10 cellular contexts compared by ENCODE assay signal in genomic region chr1:38818706-38819439, GRCh38. TPM values are rescaled to one million over a fixed set of nuclear protein-coding genes. Genes with fewer than 3 reads are reported as not detected.
DNase-seq lines count a peak whose midpoint lies in the region; ATAC-seq, FAIRE-seq and TF ChIP-seq lines count a peak whose summit lies in the region.
"Had no signal": no experiment of that assay in that cellular context is flagged by ENCODE, and none has a peak within 500 bp of the region (broad histone marks: within the 10 kb centered on the region; RNA-seq: fewer than 3 reads in every experiment).

No MANE protein-coding gene starts in this region.

- WGBS in A549 (ENCODE audit: missing lambda C conversion rate): 20% methylated on average over 23 of the region's 28 CpGs

- peak in 1 of 2 experiments; percentile 16; a peak in 2 of 6 replicates for ATAC-seq in A549
- no peak for ATAC-seq in activated T-cell treated with anti-CD3 and anti-CD28 coated beads, Interleukin-2, amount 50 U/mL, for 72 hours (replicated peaks in 1 of 2)
- no peak for ATAC-seq in GM21737 (IDR thresholded peaks at IDR 0.05; ENCODE audit: unreplicated experiment)

- H3K9me3 Mint-ChIP-seq in nephron progenitor cell: peaks cover 8% of the 10 kb centered on the region
- no peaks in the 10 kb centered on the region for H3K9me3 Mint-ChIP-seq in activated T-cell treated with anti-CD3 and anti-CD28 coated beads, Interleukin-2, amount 50 U/mL, for 72 hours

- dilution Hi-C loops in endothelial cell of umbilical vein (cut with MboI; ENCODE audit: extremely low pct_ligation_motif_present, low sequenced_read_pairs): no loop called here

- H3K4me3 Mint-ChIP-seq in nephron progenitor cell: peak overlapping the region; percentile 75
- peak overlapping the region in 1 of 2 donors; percentile 62 for H3K4me3 Mint-ChIP-seq in activated T-cell treated with anti-CD3 and anti-CD28 coated beads, Interleukin-2, amount 50 U/mL, for 72 hours

- TF ChIP-seq CTCF in A549 (IDR thresholded peaks at IDR 0.05) (no peak), endothelial cell of umbilical vein (IDR thresholded peaks at IDR 0.05; ENCODE audit: extremely low read depth in 1 of 2, insufficient read depth in 1 of 2, low read depth in 1 of 2, low read length in 2 of 2) (no peak), nephron progenitor cell (IDR thresholded peaks at IDR 0.05) (no peak)

- H3K79me2 ChIP-seq in endothelial cell of umbilical vein (ENCODE audit: control insufficient read depth, insufficient read depth, low read length): no peaks in the 10 kb centered on the region

- H3K27ac ChIP-seq in A549 (peak overlapping the region in 1 of 2 experiments; percentile 43; a peak in 1 of 6 replicates), HUES6 (ENCODE audit: low read depth, low read length) (no peak overlapping the region; the same call in 1 of the 2 replicates), endothelial cell of umbilical vein (ENCODE audit: insufficient read depth, low read depth, low read length) (no peak overlapping the region)

- intact Hi-C loops in endothelial cell of umbilical vein (cut with micrococcal nuclease): loop anchor here (1.0 to 5.0 kb wide), 3 partner anchors 92 to 792 kb away; no protein-coding TSS in a partner anchor

- CTCF ChIA-PET in A549 (lab: Yijun Ruan, JAX) (interaction anchor here (0.7 to 3.1 kb wide), 14 partner anchors 9 to 1299 kb away, joined by 3 to 13 read pairs (median 3); no protein-coding TSS in a partner anchor), endothelial cell of umbilical vein (lab: Charles Lee) (interaction anchor here (0.7 to 4.0 kb wide), 10 partner anchors 8 to 792 kb away, joined by 3 to 27 read pairs (median 4); no protein-coding TSS in a partner anchor)

- H3K9ac ChIP-seq in HUES6 (ENCODE audit: low read length) (peak overlapping the region; percentile 75), endothelial cell of umbilical vein (replicated peaks; ENCODE audit: extremely low read depth, insufficient read depth, low read length) (no peak overlapping the region)

- peaks cover 51% of the 10 kb centered on the region for H3K27me3 ChIP-seq in HUES6 (ENCODE audit: control insufficient read depth, insufficient read depth, low read length)
- H3K27me3 ChIP-seq in endothelial cell of umbilical vein (ENCODE audit: control insufficient read depth in 2 of 2, insufficient read depth in 2 of 2, low read length in 2 of 2): peaks cover 41 to 67% of the 10 kb centered on the region in 2 experiments

- H2AFZ ChIP-seq in endothelial cell of umbilical vein (ENCODE audit: low read depth, low read length): peak overlapping the region; percentile 1

- FAIRE-seq in A549 (lab: Jason Lieb, UNC): no peak
- no peak for FAIRE-seq in endothelial cell of umbilical vein (lab: Jason Lieb, UNC)

- no peaks in the 10 kb centered on the region for H3K36me3 Mint-ChIP-seq in nephron progenitor cell (ENCODE audit: low read depth)
- no peaks in the 10 kb centered on the region for H3K36me3 Mint-ChIP-seq in activated T-cell treated with anti-CD3 and anti-CD28 coated beads, Interleukin-2, amount 50 U/mL, for 72 hours (ENCODE audit: insufficient read depth in 2 of 2)

- H3K4me2 ChIP-seq in A549: peak overlapping the region; percentile 98
- peak overlapping the region; percentile 44 for H3K4me2 ChIP-seq in endothelial cell of umbilical vein (ENCODE audit: insufficient read depth, low read length)

- no peaks in the 10 kb centered on the region; the same call in 2 of the 3 replicates for H3K9me3 ChIP-seq in A549
- H3K9me3 ChIP-seq in HUES6 (ENCODE audit: control insufficient read depth, insufficient read depth, low read depth, low read length): peaks cover 17% of the 10 kb centered on the region
- no peaks in the 10 kb centered on the region for H3K9me3 ChIP-seq in endothelial cell of umbilical vein (replicated peaks; ENCODE audit: control insufficient read depth, insufficient read depth, low read length)

- H3K36me3 ChIP-seq in HUES6 (ENCODE audit: control insufficient read depth, insufficient read depth, low read length): no peaks in the 10 kb centered on the region
- no peaks in the 10 kb centered on the region for H3K36me3 ChIP-seq in endothelial cell of umbilical vein (ENCODE audit: control insufficient read depth in 2 of 2, extremely low read depth in 1 of 2, insufficient read depth in 2 of 2, low read length in 2 of 2)

- no peaks in the 10 kb centered on the region for H4K20me1 ChIP-seq in endothelial cell of umbilical vein (replicated peaks; ENCODE audit: control insufficient read depth, extremely low read depth, insufficient read depth, low read length)

- peaks cover 62% of the 10 kb centered on the region for H3K4me1 Mint-ChIP-seq in nephron progenitor cell
- peaks cover 5% of the 10 kb centered on the region for H3K4me1 Mint-ChIP-seq in activated T-cell treated with anti-CD3 and anti-CD28 coated beads, Interleukin-2, amount 50 U/mL, for 72 hours (ENCODE audit: low read depth)

- H3K9me1 ChIP-seq in endothelial cell of umbilical vein (replicated peaks; ENCODE audit: control insufficient read depth, extremely low read depth, insufficient read depth, low read length): no peaks in the 10 kb centered on the region

- DNase-seq in A549 (ENCODE audit: low read depth in 1 of 2, low spot score in 1 of 2): no peak
- no peak for DNase-seq in endothelial cell of umbilical vein (ENCODE audit: low read depth, low spot score)
- no peak for DNase-seq in nephron progenitor cell
- DNase-seq in activated T-cell treated with anti-CD3 and anti-CD28 coated beads, Interleukin-2, amount 50 U/mL, for 72 hours: no peak
- no peak for DNase-seq in NCI-H526 treated with DMSO at 0.1 percent for 48 hours (lab: John Stamatoyannopoulos, UW)
- no peak for DNase-seq in EL
- DNase-seq: NCI-H2029 treated with DMSO at 0.1 percent for 48 hours, RPMI8226 had no signal

- no peak overlapping the region for H3K27ac Mint-ChIP-seq in nephron progenitor cell
- no peak overlapping the region for H3K27ac Mint-ChIP-seq in activated T-cell treated with anti-CD3 and anti-CD28 coated beads, Interleukin-2, amount 50 U/mL, for 72 hours

- POLR2A ChIA-PET in A549 (lab: Yijun Ruan, JAX): no interaction called here
- POLR2A ChIA-PET in endothelial cell of umbilical vein (lab: Charles Lee): interaction anchor here (0.5 kb wide), 1 partner anchor 579 kb away, joined by 3 read pairs; no protein-coding TSS in a partner anchor

- TF ChIP-seq RAD21 in A549 (conservative IDR thresholded peaks at IDR 0.05 in 1 of 2, IDR thresholded peaks at IDR 0.05 in 1 of 2): no peak

- TF ChIP-seq POLR2A in A549 (IDR thresholded peaks at IDR 0.05; ENCODE audit: low read length): no peak
- no peak for TF ChIP-seq POLR2A in endothelial cell of umbilical vein (IDR thresholded peaks at IDR 0.05; ENCODE audit: low read depth, low read length)

- H3K4me1 ChIP-seq in A549: no peaks in the 10 kb centered on the region
- H3K4me1 ChIP-seq in HUES6 (ENCODE audit: control insufficient read depth, insufficient read depth, low read length): peaks cover 13% of the 10 kb centered on the region
- peaks cover 4% of the 10 kb centered on the region for H3K4me1 ChIP-seq in endothelial cell of umbilical vein (ENCODE audit: control insufficient read depth, extremely low read depth, insufficient read depth, low read length)

- no TSS peak for BruUV-seq in endothelial cell of umbilical vein (replicated peaks; lab: Mats Ljungman, UMichigan)

- TF ChIP-seq EP300 in A549 (IDR thresholded peaks at IDR 0.05): no peak

- H3K4me3 ChIP-seq in A549 (peak overlapping the region; percentile 45; the same call in 2 of the 3 replicates), HUES6 (ENCODE audit: low read depth, low read length) (peak overlapping the region; percentile 72), endothelial cell of umbilical vein (replicated peaks in 1 of 3; ENCODE audit: insufficient read depth in 1 of 3, low read depth in 1 of 3, low read length in 3 of 3) (no peak overlapping the region)

- H3K27me3 Mint-ChIP-seq in nephron progenitor cell (ENCODE audit: low read depth, poor library complexity): peaks cover 58% of the 10 kb centered on the region
- peaks cover 67% of the 10 kb centered on the region for H3K27me3 Mint-ChIP-seq in activated T-cell treated with anti-CD3 and anti-CD28 coated beads, Interleukin-2, amount 50 U/mL, for 72 hours (ENCODE audit: low read depth)

RNA-seq across cellular contexts. Expression of gene RRAGC, which starts 40.7 kb away (rescaled TPM):
- polyA plus RNA-seq in A549 (2011; rRNA removed) (10.9 and 13.5 TPM in 2 replicates), A549 (2017; fragmentation: RNase III; extraction: RNeasy Plus Mini Kit Qiagen cat#74134 plus additional on column Dnase treatment) (14.1 to 18.0 TPM (median 16.3 TPM) in 3 replicates), endothelial cell of umbilical vein (20.9 and 24.1 TPM in 2 replicates)
- 5.3 TPM in 2 replicates for polyA plus RNA-seq in A549 (2012; cell fraction: cytosol; rRNA removed)
- polyA plus RNA-seq in A549 (2012; cell fraction: nucleus; rRNA removed): 1.4 and 2.5 TPM in 2 replicates
- polyA minus RNA-seq in A549 (2011; rRNA and poly(A)+ RNA removed): 3.8 and 4.3 TPM in 2 replicates
- 33.2 and 40.1 TPM in 2 replicates for total RNA-seq in endothelial cell of umbilical vein
- polyA plus RNA-seq in endothelial cell of umbilical vein (2011; cell fraction: cytosol; rRNA removed): 17.7 and 18.4 TPM in 2 replicates
- 10.3 and 12.4 TPM in 2 replicates for polyA plus RNA-seq in endothelial cell of umbilical vein (2011; cell fraction: nucleus; rRNA removed)
- 36.0 and 47.4 TPM in 2 replicates for polyA plus RNA-seq in endothelial cell of umbilical vein (2012)
- 15.0 and 15.2 TPM in 2 replicates for polyA minus RNA-seq in endothelial cell of umbilical vein
- polyA minus RNA-seq in endothelial cell of umbilical vein (2011; cell fraction: cytosol; rRNA and poly(A)+ RNA removed): 6.8 TPM
- 6.9 and 10.8 TPM in 2 replicates for polyA minus RNA-seq in endothelial cell of umbilical vein (2011; cell fraction: nucleus; rRNA and poly(A)+ RNA removed)
- total RNA-seq in activated T-cell treated with anti-CD3 and anti-CD28 coated beads, Interleukin-2, amount 50 U/mL, for 72 hours: 10 to 100 TPM; 22.1 to 27.4 TPM

RNA-seq across cellular contexts. Expression of gene MYCBP, which starts 54.3 kb away (rescaled TPM):
- 20.8 and 25.5 TPM in 2 replicates for polyA plus RNA-seq in A549 (2011; rRNA removed)
- polyA plus RNA-seq in A549 (2012; cell fraction: cytosol; rRNA removed): 10.4 and 11.0 TPM in 2 replicates
- polyA plus RNA-seq in A549 (2012; cell fraction: nucleus; rRNA removed): 2.5 and 3.9 TPM in 2 replicates
- polyA plus RNA-seq in A549 (2017; fragmentation: RNase III; extraction: RNeasy Plus Mini Kit Qiagen cat#74134 plus additional on column Dnase treatment): 25.0 to 29.4 TPM (median 27.8 TPM) in 3 replicates
- 4.0 and 4.8 TPM in 2 replicates for polyA minus RNA-seq in A549 (2011; rRNA and poly(A)+ RNA removed)
- total RNA-seq in endothelial cell of umbilical vein: 13.1 and 23.1 TPM in 2 replicates
- 8.4 and 9.5 TPM in 2 replicates for polyA plus RNA-seq in endothelial cell of umbilical vein
- 9.8 and 11.7 TPM in 2 replicates for polyA plus RNA-seq in endothelial cell of umbilical vein (2011; cell fraction: cytosol; rRNA removed)
- 4.8 and 5.9 TPM in 2 replicates for polyA plus RNA-seq in endothelial cell of umbilical vein (2011; cell fraction: nucleus; rRNA removed)
- polyA plus RNA-seq in endothelial cell of umbilical vein (2012): 9.2 and 18.4 TPM in 2 replicates
- polyA minus RNA-seq in endothelial cell of umbilical vein: 8.7 and 11.3 TPM in 2 replicates
- polyA minus RNA-seq in endothelial cell of umbilical vein (2011; cell fraction: cytosol; rRNA and poly(A)+ RNA removed): 19.2 TPM
- polyA minus RNA-seq in endothelial cell of umbilical vein (2011; cell fraction: nucleus; rRNA and poly(A)+ RNA removed): 1.5 and 3.2 TPM in 2 replicates
- 10 to 100 TPM; 22.0 to 29.8 TPM for total RNA-seq in activated T-cell treated with anti-CD3 and anti-CD28 coated beads, Interleukin-2, amount 50 U/mL, for 72 hours

Comparison
In these comparisons a context has a peak if more than half of its experiments do, and no peak if none do; other contexts are left out.
1. H3K4me3 ChIP-seq: peak in A549 (single experiment) and HUES6 (single experiment); none in endothelial cell of umbilical vein (0 of 3).